Comparison of ENCODE assay signal across 28 cellular contexts in the genomic region with DNA sequence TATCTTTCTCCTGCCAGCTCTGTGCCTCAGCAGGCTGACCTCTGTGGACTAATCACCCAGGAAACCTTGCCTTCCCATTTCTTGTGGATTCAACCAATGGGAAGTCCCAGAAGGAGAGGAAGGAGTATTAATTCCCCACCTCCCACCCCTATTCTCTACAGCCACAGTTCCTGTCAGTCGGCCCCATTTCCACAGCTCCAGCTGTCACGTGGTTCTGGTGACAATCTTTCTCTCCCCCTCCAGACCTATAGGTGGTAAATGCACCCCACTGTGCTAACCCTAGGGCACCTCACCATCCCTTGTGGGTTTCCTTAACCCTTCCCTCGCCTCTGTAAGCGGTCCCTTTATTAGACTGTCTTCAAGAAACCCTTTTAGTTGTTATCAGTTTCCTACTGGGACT. TPM values are rescaled to one million over a fixed set of nuclear protein-coding genes. Genes with fewer than 3 reads are reported as not detected.
DNase-seq lines count a peak whose midpoint lies in the region; ATAC-seq and TF ChIP-seq lines count a peak whose summit lies in the region.
"Had no signal": no experiment of that assay in that cellular context is flagged by ENCODE, and none has a peak within 500 bp of the region (broad histone marks: within the 10 kb centered on the region; RNA-seq: fewer than 3 reads in every experiment).

No MANE protein-coding gene starts in this region.

- H3K27me3 Mint-ChIP-seq in effector memory CD8-positive, alpha-beta T cell: no peaks in the 10 kb centered on the region
- no peaks in the 10 kb centered on the region for H3K27me3 Mint-ChIP-seq in natural killer cell treated with Interleukin-12 subunit alpha and Interleukin-12 subunit beta and Interleukin-15 and Interleukin-18, amount 100 ng/mL, for 72 hours

- TF ChIP-seq POLR2A in sigmoid colon (IDR thresholded peaks at IDR 0.05): no peak

- no peaks in the 10 kb centered on the region for H3K9me3 Mint-ChIP-seq in effector memory CD8-positive, alpha-beta T cell
- H3K9me3 Mint-ChIP-seq in natural killer cell treated with Interleukin-12 subunit alpha and Interleukin-12 subunit beta and Interleukin-15 and Interleukin-18, amount 100 ng/mL, for 72 hours: no peaks in the 10 kb centered on the region

- no peak for TF ChIP-seq EP300 in sigmoid colon (IDR thresholded peaks at IDR 0.05)

- intact Hi-C loops in sigmoid colon (cut with DNase I): no loop called here

- H3K4me3 Mint-ChIP-seq in effector memory CD8-positive, alpha-beta T cell: peak overlapping the region; percentile 31 to 37
- peak overlapping the region; percentile 58 for H3K4me3 Mint-ChIP-seq in natural killer cell treated with Interleukin-12 subunit alpha and Interleukin-12 subunit beta and Interleukin-15 and Interleukin-18, amount 100 ng/mL, for 72 hours
- H3K4me3 Mint-ChIP-seq: B cell; CD14-positive monocyte; CD8-positive, alpha-beta memory T cell had no signal

- no peaks in the 10 kb centered on the region for H3K9me3 ChIP-seq in sigmoid colon
- H3K9me3 ChIP-seq: SJSA1 had no signal

- H3K4me1 ChIP-seq in sigmoid colon: no peaks in the 10 kb centered on the region
- H3K4me1 ChIP-seq: SJSA1 had no signal

- H3K27ac ChIP-seq in sigmoid colon: no peak overlapping the region
- H3K27ac ChIP-seq: 22Rv1, KMS-11, PC-9, SJSA1 had no signal

- ATAC-seq in effector memory CD8-positive, alpha-beta T cell (replicated peaks): peak; percentile 70
- no peak for ATAC-seq in natural killer cell treated with Interleukin-12 subunit alpha and Interleukin-12 subunit beta and Interleukin-15 and Interleukin-18, amount 100 ng/mL, for 72 hours
- no peak for ATAC-seq in GM21526 (IDR thresholded peaks at IDR 0.05; ENCODE audit: low FRiP score, unreplicated experiment)
- no peak for ATAC-seq in HG02852 (IDR thresholded peaks at IDR 0.05; ENCODE audit: unreplicated experiment)
- no peak for ATAC-seq in GM21423 (IDR thresholded peaks at IDR 0.05; ENCODE audit: unreplicated experiment)

- TF ChIP-seq CTCF in sigmoid colon (IDR thresholded peaks at IDR 0.05): no peak

- H3K27ac Mint-ChIP-seq in effector memory CD8-positive, alpha-beta T cell: peak overlapping the region in 1 of 2 donors; percentile 59
- H3K27ac Mint-ChIP-seq in natural killer cell treated with Interleukin-12 subunit alpha and Interleukin-12 subunit beta and Interleukin-15 and Interleukin-18, amount 100 ng/mL, for 72 hours: no peak overlapping the region
- H3K27ac Mint-ChIP-seq: B cell, CD14-positive monocyte had no signal

- no peaks in the 10 kb centered on the region for H3K27me3 ChIP-seq in sigmoid colon
- H3K27me3 ChIP-seq: SJSA1 had no signal

- no peaks in the 10 kb centered on the region for H3K36me3 Mint-ChIP-seq in effector memory CD8-positive, alpha-beta T cell (ENCODE audit: insufficient read depth)
- no peaks in the 10 kb centered on the region for H3K36me3 Mint-ChIP-seq in natural killer cell treated with Interleukin-12 subunit alpha and Interleukin-12 subunit beta and Interleukin-15 and Interleukin-18, amount 100 ng/mL, for 72 hours
- H3K36me3 Mint-ChIP-seq: CD14-positive monocyte had no signal

- WGBS in sigmoid colon, 2 donors: 89 to 92% methylated on average over 4 of the region's 4 CpGs

- DNase-seq in activated effector memory CD4-positive, alpha-beta T cell treated with anti-CD3 and anti-CD28 coated beads, Interleukin-2, amount 50 U/mL, for 16 hours: peak; percentile 30
- DNase-seq in activated effector memory CD4-positive, alpha-beta T cell treated with Interleukin-2 at 50 U/mL for 16 hours: no peak
- no peak for DNase-seq in effector memory CD8-positive, alpha-beta T cell
- DNase-seq in natural killer cell treated with Interleukin-12 subunit alpha and Interleukin-12 subunit beta and Interleukin-15 and Interleukin-18, amount 100 ng/mL, for 72 hours (ENCODE audit: low spot score): no peak
- peak; percentile 15 for DNase-seq in sigmoid colon
- DNase-seq: CD8-positive, alpha-beta memory T cell; DMS 273 treated with DMSO at 0.1 percent for 48 hours; DMS79 treated with DMSO at 0.1 percent for 48 hours; HCEC 1CT; IMR-90; MM.1S; NCI-H1048; NCI-H1417; NCI-H1694; NCI-H2029 treated with DMSO at 0.1 percent for 48 hours; NCI-H446 treated with DMSO at 0.1 percent for 48 hours; NCI-H526; PC-9; Right ventricle myocardium superior; RPMI8226 had no signal

- no peaks in the 10 kb centered on the region for H3K36me3 ChIP-seq in sigmoid colon
- H3K36me3 ChIP-seq: SJSA1 had no signal

- peaks cover 14 to 18% of the 10 kb centered on the region in 2 donors for H3K4me1 Mint-ChIP-seq in effector memory CD8-positive, alpha-beta T cell (ENCODE audit: low read depth in 2 of 2)
- H3K4me1 Mint-ChIP-seq in natural killer cell treated with Interleukin-12 subunit alpha and Interleukin-12 subunit beta and Interleukin-15 and Interleukin-18, amount 100 ng/mL, for 72 hours (ENCODE audit: low read depth in 2 of 2): peaks cover 8 to 9% of the 10 kb centered on the region in 2 donors
- H3K4me1 Mint-ChIP-seq: B cell, CD14-positive monocyte had no signal

- H3K4me3 ChIP-seq in sigmoid colon: no peak overlapping the region
- H3K4me3 ChIP-seq: PC-9, SJSA1 had no signal

RNA-seq across cellular contexts. Expression of gene SSBP3, which starts 46.9 kb away (rescaled TPM):
- 10 to 100 TPM; 59.0 to 92.1 TPM for total RNA-seq in natural killer cell treated with Interleukin-12 subunit alpha and Interleukin-12 subunit beta and Interleukin-15 and Interleukin-18, amount 100 ng/mL, for 72 hours
- 10 to 100 TPM; 27.4 to 38.5 (median 34.8) TPM for total RNA-seq in sigmoid colon
- polyA plus RNA-seq in sigmoid colon: 10 to 100 TPM; 40.1 to 62.5 (median 41.8) TPM

Comparison
In these comparisons a context has a peak if more than half of its experiments do, and no peak if none do; other contexts are left out.
1. DNase-seq: peak in activated effector memory CD4-positive, alpha-beta T cell treated with anti-CD3 and anti-CD28 coated beads, Interleukin-2, amount 50 U/mL, for 16 hours (single experiment) and sigmoid colon (single experiment); none in activated effector memory CD4-positive, alpha-beta T cell treated with Interleukin-2 at 50 U/mL for 16 hours (single experiment), effector memory CD8-positive, alpha-beta T cell (0 of 3) and natural killer cell treated with Interleukin-12 subunit alpha and Interleukin-12 subunit beta and Interleukin-15 and Interleukin-18, amount 100 ng/mL, for 72 hours (single experiment).